1 cellular context compared by ENCODE assay signal in the genomic region with DNA sequence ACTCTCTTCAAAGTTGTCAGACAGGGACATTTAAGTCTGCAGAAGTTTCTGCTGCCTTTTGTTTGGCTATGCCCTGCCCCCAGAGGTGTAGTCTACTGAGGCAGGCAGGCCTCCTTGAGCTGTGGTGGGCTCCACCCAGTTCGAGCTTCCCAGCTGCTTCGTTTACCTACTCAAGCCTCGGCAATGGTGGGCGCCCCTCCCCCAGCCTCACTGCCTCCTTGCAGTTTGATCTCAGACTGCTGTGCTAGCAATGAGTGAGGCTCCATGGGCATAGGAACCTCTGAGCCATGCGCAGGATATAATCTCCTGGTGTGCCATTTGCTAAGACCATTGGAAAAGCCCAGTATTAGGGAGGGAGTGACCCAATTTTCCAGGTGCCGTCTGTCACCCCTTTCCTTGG.
TF ChIP-seq lines count a peak whose summit lies in the region.

No MANE protein-coding gene starts in this region.

TF ChIP-seq in HepG2, 621 proteins besides CTCF, POLR2A, EP300 and RAD21:
- TF ChIP-seq, protein P1, sequence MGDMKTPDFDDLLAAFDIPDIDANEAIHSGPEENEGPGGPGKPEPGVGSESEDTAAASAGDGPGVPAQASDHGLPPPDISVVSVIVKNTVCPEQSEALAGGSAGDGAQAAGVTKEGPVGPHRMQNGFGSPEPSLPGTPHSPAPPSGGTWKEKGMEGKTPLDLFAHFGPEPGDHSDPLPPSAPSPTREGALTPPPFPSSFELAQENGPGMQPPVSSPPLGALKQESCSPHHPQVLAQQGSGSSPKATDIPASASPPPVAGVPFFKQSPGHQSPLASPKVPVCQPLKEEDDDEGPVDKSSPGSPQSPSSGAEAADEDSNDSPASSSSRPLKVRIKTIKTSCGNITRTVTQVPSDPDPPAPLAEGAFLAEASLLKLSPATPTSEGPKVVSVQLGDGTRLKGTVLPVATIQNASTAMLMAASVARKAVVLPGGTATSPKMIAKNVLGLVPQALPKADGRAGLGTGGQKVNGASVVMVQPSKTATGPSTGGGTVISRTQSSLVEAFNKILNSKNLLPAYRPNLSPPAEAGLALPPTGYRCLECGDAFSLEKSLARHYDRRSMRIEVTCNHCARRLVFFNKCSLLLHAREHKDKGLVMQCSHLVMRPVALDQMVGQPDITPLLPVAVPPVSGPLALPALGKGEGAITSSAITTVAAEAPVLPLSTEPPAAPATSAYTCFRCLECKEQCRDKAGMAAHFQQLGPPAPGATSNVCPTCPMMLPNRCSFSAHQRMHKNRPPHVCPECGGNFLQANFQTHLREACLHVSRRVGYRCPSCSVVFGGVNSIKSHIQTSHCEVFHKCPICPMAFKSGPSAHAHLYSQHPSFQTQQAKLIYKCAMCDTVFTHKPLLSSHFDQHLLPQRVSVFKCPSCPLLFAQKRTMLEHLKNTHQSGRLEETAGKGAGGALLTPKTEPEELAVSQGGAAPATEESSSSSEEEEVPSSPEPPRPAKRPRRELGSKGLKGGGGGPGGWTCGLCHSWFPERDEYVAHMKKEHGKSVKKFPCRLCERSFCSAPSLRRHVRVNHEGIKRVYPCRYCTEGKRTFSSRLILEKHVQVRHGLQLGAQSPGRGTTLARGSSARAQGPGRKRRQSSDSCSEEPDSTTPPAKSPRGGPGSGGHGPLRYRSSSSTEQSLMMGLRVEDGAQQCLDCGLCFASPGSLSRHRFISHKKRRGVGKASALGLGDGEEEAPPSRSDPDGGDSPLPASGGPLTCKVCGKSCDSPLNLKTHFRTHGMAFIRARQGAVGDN (CRISPR knock-in tag; IDR thresholded peaks at IDR 0.05), result peak; percentile 46; the same call in 1 of the 2 replicates
- TF ChIP-seq, protein P2, sequence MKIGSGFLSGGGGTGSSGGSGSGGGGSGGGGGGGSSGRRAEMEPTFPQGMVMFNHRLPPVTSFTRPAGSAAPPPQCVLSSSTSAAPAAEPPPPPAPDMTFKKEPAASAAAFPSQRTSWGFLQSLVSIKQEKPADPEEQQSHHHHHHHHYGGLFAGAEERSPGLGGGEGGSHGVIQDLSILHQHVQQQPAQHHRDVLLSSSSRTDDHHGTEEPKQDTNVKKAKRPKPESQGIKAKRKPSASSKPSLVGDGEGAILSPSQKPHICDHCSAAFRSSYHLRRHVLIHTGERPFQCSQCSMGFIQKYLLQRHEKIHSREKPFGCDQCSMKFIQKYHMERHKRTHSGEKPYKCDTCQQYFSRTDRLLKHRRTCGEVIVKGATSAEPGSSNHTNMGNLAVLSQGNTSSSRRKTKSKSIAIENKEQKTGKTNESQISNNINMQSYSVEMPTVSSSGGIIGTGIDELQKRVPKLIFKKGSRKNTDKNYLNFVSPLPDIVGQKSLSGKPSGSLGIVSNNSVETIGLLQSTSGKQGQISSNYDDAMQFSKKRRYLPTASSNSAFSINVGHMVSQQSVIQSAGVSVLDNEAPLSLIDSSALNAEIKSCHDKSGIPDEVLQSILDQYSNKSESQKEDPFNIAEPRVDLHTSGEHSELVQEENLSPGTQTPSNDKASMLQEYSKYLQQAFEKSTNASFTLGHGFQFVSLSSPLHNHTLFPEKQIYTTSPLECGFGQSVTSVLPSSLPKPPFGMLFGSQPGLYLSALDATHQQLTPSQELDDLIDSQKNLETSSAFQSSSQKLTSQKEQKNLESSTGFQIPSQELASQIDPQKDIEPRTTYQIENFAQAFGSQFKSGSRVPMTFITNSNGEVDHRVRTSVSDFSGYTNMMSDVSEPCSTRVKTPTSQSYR (CRISPR knock-in tag; IDR thresholded peaks at IDR 0.05; ENCODE audit: borderline replicate concordance), result peak; percentile 54
